ENCODE assay signal across 26 cellular contexts in the genomic region with DNA sequence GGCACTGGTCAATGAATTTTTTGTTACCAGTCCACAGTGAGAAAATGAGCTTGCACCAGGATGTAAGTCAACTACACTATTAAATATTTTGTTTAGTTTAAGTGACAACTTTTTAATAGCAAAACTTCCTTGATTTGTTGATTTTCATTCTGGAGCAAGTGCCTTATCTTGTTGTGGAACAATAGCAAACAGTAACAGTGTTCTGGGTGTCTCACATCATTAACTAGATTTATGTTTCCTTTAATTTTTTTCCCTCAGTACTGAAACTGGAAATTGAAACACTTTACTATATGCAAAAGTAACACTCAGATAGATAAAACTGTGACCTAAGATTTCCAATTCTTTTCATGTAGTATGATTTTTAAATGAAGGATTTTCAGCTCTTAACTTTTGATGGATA.
"Had no signal": no experiment of that assay in that cellular context is flagged by ENCODE, and none has a peak within 500 bp of the region (broad histone marks: within the 10 kb centered on the region; RNA-seq: fewer than 3 reads in every experiment).

No MANE protein-coding gene starts in this region.

- H3K9me3 Mint-ChIP-seq: IgD-negative memory B cell had no signal

- ATAC-seq: K562, PC-3, Right ventricle myocardium inferior, SK-N-SH treated with all-trans-retinoic acid at 6 μM for 48 hours, T-helper 17 cell had no signal

- H3K36me3 ChIP-seq: SJCRH30 had no signal

- H3K4me3 Mint-ChIP-seq: IgD-negative memory B cell, T-helper 17 cell had no signal

- H3K9me3 ChIP-seq: Peyer's patch had no signal

- DNase-seq: MG63, NCI-H1092, NCI-H1105 treated with DMSO at 0.1 percent for 48 hours, NCI-H1436, NCI-H187, NCI-H2029, NCI-H2081 treated with DMSO at 0.1 percent for 48 hours, NCI-H2171, NCI-H226, NCI-H446, NCI-H510A, NCI-H524 treated with DMSO at 0.1 percent for 48 hours, NCI-H69, NCI-H774, PC-3, Peyer's patch, SHP77 treated with DMSO at 0.1 percent for 48 hours, SJCRH30, T-helper 1 cell, T-helper 17 cell had no signal

- H3K27ac Mint-ChIP-seq: T-helper 17 cell had no signal

- FAIRE-seq: HTR-8/SVneo, K562 had no signal

- H3K27me3 Mint-ChIP-seq: IgD-negative memory B cell, T-helper 17 cell had no signal

- H3K27me3 ChIP-seq: MG63, Peyer's patch, SJCRH30 had no signal

- H3K27ac ChIP-seq: HL-60, Peyer's patch had no signal

- H3K4me3 ChIP-seq: K562, MG63, Peyer's patch, SJCRH30 had no signal
